Comparison of ENCODE assay signal across 8 cellular contexts in the genomic region with DNA sequence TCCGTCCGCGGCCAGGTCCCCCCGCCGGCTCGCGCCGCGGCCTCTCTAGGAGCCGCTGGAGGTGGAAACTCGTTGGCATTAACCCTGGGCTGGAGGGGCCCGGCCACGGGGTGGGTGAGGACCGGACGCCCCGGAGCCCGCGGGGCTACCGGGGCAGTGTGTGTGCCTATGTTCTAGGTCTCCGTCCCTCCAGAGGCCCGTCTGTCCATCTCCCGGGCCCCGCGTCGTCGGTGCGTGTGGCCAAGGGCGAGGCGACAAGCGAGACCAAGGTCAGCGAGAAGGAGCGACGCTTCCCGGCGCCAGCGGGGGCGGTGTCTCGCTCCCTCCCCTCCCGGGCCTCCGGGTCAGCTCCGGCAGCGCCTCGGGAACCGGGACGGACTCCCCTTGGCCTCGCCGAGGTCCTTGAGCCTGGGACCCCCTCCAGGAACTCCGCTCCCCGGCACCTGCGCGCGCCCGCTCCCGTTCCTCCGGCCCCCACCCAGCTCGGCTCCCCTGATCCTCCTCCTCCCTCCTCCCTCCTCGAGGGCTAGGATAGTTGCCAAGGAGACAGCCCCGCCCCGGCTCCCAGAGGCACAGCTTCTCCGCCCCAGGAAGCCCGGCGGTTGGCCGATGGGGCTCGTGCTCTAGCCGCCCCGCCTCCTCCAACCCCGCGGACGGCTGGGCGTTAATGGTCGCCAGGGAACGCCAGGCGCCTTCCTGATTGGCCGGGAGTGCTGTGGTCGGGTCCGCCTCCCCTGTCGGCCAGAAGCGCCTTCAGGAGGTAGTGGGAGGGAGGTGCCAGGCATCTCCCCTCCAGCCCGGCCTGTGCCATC. TPM values are rescaled to one million over a fixed set of nuclear protein-coding genes. Genes with fewer than 3 reads are reported as not detected.
DNase-seq lines count a peak whose midpoint lies in the region; ATAC-seq and TF ChIP-seq lines count a peak whose summit lies in the region.

No MANE protein-coding gene starts in this region.

- DNase-seq in NCI-H1694 (lab: John Stamatoyannopoulos, UW) (peak; percentile 86), amygdala (lab: John Stamatoyannopoulos, UW) (peak; percentile 64 to 98 (median 96)), left ventricle myocardium superior (peak; percentile 99), prostate gland (ENCODE audit: low spot score) (peak; percentile 99)

- TF ChIP-seq CTCF in prostate gland (IDR thresholded peaks at IDR 0.05): peak in 2 of 4 experiments; percentile 41 to 50

- H3K36me3 ChIP-seq in prostate gland: peaks cover 0 to 4% of the 10 kb centered on the region in 2 donors
- H3K36me3 ChIP-seq in urinary bladder (ENCODE audit: insufficient read depth): no peaks in the 10 kb centered on the region

- H3K27ac ChIP-seq in prostate gland (peak overlapping the region; percentile 96 to 99), urinary bladder (ENCODE audit: low read depth) (peak overlapping the region; percentile 98)

- H3K9me3 ChIP-seq in prostate gland: no peaks in the 10 kb centered on the region

- WGBS in prostate gland: under 1% methylated on average over 36 of the region's 79 CpGs
- WGBS in urinary bladder: under 1% methylated on average over 79 of the region's 79 CpGs

- intact Hi-C loops in left ventricle myocardium superior (cut with micrococcal nuclease): no loop called here
- intact Hi-C loops in prostate gland (cut with DNase I): loop anchor here (5.0 kb wide), 1 partner anchor 95 kb away; the partner anchor contains the start of gene DCTPP1

- H3K4me1 Mint-ChIP-seq in T-helper 1 cell treated with Interleukin-12 subunit alpha and Interleukin-12 subunit beta and Interleukin-4 antibody, amounts not matched to agents 30 μg/mL and 1 μg/mL, for 36 hours (ENCODE audit: low read depth): peaks cover 23% of the 10 kb centered on the region

- H3K4me1 ChIP-seq in prostate gland (replicated peaks) (no peaks in the 10 kb centered on the region), urinary bladder (ENCODE audit: insufficient read depth) (no peaks in the 10 kb centered on the region)

- H3K27me3 Mint-ChIP-seq in T-helper 1 cell treated with Interleukin-12 subunit alpha and Interleukin-12 subunit beta and Interleukin-4 antibody, amounts not matched to agents 30 μg/mL and 1 μg/mL, for 36 hours (ENCODE audit: low read depth): no peaks in the 10 kb centered on the region

- H3K27ac Mint-ChIP-seq in T-helper 1 cell treated with Interleukin-12 subunit alpha and Interleukin-12 subunit beta and Interleukin-4 antibody, amounts not matched to agents 30 μg/mL and 1 μg/mL, for 36 hours: peak overlapping the region; percentile 78

- H3K4me3 ChIP-seq in prostate gland (peak overlapping the region; percentile 77 to 94), urinary bladder (ENCODE audit: low read depth, low read length) (peak overlapping the region; percentile 62)

- no peaks in the 10 kb centered on the region for H3K9me3 Mint-ChIP-seq in T-helper 1 cell treated with Interleukin-12 subunit alpha and Interleukin-12 subunit beta and Interleukin-4 antibody, amounts not matched to agents 30 μg/mL and 1 μg/mL, for 36 hours

- ATAC-seq in HG02884 (IDR thresholded peaks at IDR 0.05; ENCODE audit: unreplicated experiment): peak; percentile 74
- ATAC-seq in left ventricle myocardium superior: peak; percentile 93

- no peaks in the 10 kb centered on the region for H3K27me3 ChIP-seq in prostate gland (replicated peaks; ENCODE audit: insufficient read depth)

- TF ChIP-seq POLR2A in GM15510 (IDR thresholded peaks at IDR 0.05; ENCODE audit: borderline replicate concordance, extremely low read depth, insufficient read length): peak; percentile 52
- TF ChIP-seq POLR2A in prostate gland (IDR thresholded peaks at IDR 0.05): peak; percentile 42

- H3K36me3 Mint-ChIP-seq in T-helper 1 cell treated with Interleukin-12 subunit alpha and Interleukin-12 subunit beta and Interleukin-4 antibody, amounts not matched to agents 30 μg/mL and 1 μg/mL, for 36 hours (ENCODE audit: low read depth): peaks cover 14% of the 10 kb centered on the region

- H3K4me3 Mint-ChIP-seq in T-helper 1 cell treated with Interleukin-12 subunit alpha and Interleukin-12 subunit beta and Interleukin-4 antibody, amounts not matched to agents 30 μg/mL and 1 μg/mL, for 36 hours: peak overlapping the region; percentile 74

RNA-seq across cellular contexts. Expression of gene ZNF768, which starts 0.7 kb away (rescaled TPM):
- total RNA-seq in left ventricle myocardium superior: 75.4 TPM
- total RNA-seq in prostate gland: 10 to 100 TPM; 46.5 to 61.1 TPM
- 17.7 TPM for total RNA-seq in urinary bladder
- 50.6 TPM for polyA plus RNA-seq in urinary bladder

RNA-seq across cellular contexts. Expression of gene ZNF747, which starts 7.6 kb away (rescaled TPM):
- total RNA-seq in left ventricle myocardium superior (9.0 TPM), prostate gland (10 to 100 TPM; 15.8 to 22.6 TPM), urinary bladder (13.3 TPM)
- polyA plus RNA-seq in urinary bladder: 11.9 TPM

RNA-seq across cellular contexts. Expression of gene ZNF764, which starts 31.1 kb away (rescaled TPM):
- 9.1 TPM for total RNA-seq in left ventricle myocardium superior
- 10 to 100 TPM; 15.7 to 22.5 TPM for total RNA-seq in prostate gland
- 5.7 TPM for total RNA-seq in urinary bladder
- 8.1 TPM for polyA plus RNA-seq in urinary bladder

RNA-seq across cellular contexts. Expression of gene ZNF688, which starts 44.5 kb away (rescaled TPM):
- total RNA-seq in left ventricle myocardium superior (10.0 TPM), prostate gland (10 to 100 TPM; 20.4 to 21.5 TPM), urinary bladder (10.0 TPM)
- polyA plus RNA-seq in urinary bladder: 15.6 TPM

RNA-seq across cellular contexts. Expression of gene ITGAL, which starts 54.5 kb away (rescaled TPM):
- total RNA-seq in left ventricle myocardium superior (3.3 TPM), prostate gland (10 to 100 TPM in 1 of 2 donors, 1 to 10 TPM in 1; 2.5 to 12.7 TPM), urinary bladder (4.1 TPM)
- polyA plus RNA-seq in urinary bladder: 1.8 TPM

Comparison
In these comparisons a context has a peak if more than half of its experiments do, and no peak if none do; other contexts are left out.
1. Peak in every context shown above with its lines: DNase-seq, ATAC-seq, H3K4me3 ChIP-seq and H3K27ac ChIP-seq.